13 cellular contexts compared by ENCODE assay signal in the genomic region with DNA sequence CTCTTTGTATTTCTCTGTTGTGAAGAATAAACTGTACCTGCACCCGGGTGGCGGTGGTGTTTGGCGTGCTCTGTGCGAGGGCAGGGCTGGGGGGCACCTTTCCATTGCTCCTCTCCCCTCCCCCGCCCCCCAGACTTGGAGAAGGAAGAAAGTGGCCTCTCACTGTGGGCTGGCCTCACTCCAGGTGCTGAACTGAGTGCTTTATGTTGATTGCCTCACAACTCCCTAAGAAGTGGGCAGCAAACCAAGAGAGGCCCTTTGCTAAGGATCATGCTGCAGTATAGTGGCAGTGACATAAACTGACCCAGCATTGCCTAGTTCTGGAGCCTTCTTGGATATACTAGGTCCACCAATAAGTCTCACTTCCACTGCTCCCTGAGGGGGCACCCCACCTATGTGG. TPM values are rescaled to one million over a fixed set of nuclear protein-coding genes. Genes with fewer than 3 reads are reported as not detected.
DNase-seq lines count a peak whose midpoint lies in the region; ATAC-seq and TF ChIP-seq lines count a peak whose summit lies in the region.
"Had no signal": no experiment of that assay in that cellular context is flagged by ENCODE, and none has a peak within 500 bp of the region (broad histone marks: within the 10 kb centered on the region; RNA-seq: fewer than 3 reads in every experiment).

No MANE protein-coding gene starts in this region.

- peaks cover 17% of the 10 kb centered on the region for H3K4me1 ChIP-seq in CD8-positive, alpha-beta memory T cell (ENCODE audit: insufficient read depth, low read length)

- intact Hi-C loops in Right ventricle myocardium inferior (cut with DNase I) = no loop called here
- intact Hi-C loops in cardiac septum (cut with DNase I) = no loop called here

- H3K9me3 ChIP-seq in CD8-positive, alpha-beta memory T cell (ENCODE audit: low read length) = no peaks in the 10 kb centered on the region
- H3K9me3 ChIP-seq: BLaER1 treated with 17β-estradiol and CSF1 and Interleukin-3, amounts not matched to agents 10 nM and 100 nM; thoracic aorta had no signal

- no peaks in the 10 kb centered on the region for H3K27me3 ChIP-seq in CD8-positive, alpha-beta memory T cell (ENCODE audit: insufficient read depth, low read length, poor library complexity, severe bottlenecking)
- H3K27me3 ChIP-seq: BLaER1 treated with 17β-estradiol and CSF1 and Interleukin-3, amounts not matched to agents 10 nM and 100 nM had no signal

- no peaks in the 10 kb centered on the region for H3K9me3 Mint-ChIP-seq in CD8-positive, alpha-beta memory T cell
- H3K9me3 Mint-ChIP-seq: activated T-helper 2 cell treated with anti-CD3 and anti-CD28 coated beads, Interferon-gamma antibody, Interleukin-2, Interleukin-4, amounts not matched to agents 10 μg/mL and 5 μg/mL and 100 μg/mL, durations not matched to agents 14 hours and 24 hours and 36 hours had no signal

- no peak overlapping the region for H3K27ac ChIP-seq in CD8-positive, alpha-beta memory T cell (ENCODE audit: low read depth, low read length)
- H3K27ac ChIP-seq: thoracic aorta had no signal

- no peak overlapping the region for H3K4me3 ChIP-seq in CD8-positive, alpha-beta memory T cell (ENCODE audit: low read length)
- H3K4me3 ChIP-seq: BLaER1 treated with 17β-estradiol and CSF1 and Interleukin-3, amounts not matched to agents 10 nM and 100 nM; thoracic aorta had no signal

- H3K36me3 Mint-ChIP-seq in CD8-positive, alpha-beta memory T cell = peaks cover 4 to 29% (median 5%) of the 10 kb centered on the region in 3 donors

- H3K36me3 ChIP-seq in CD8-positive, alpha-beta memory T cell (ENCODE audit: insufficient read depth, low read length) = no peaks in the 10 kb centered on the region

- ATAC-seq in Right ventricle myocardium inferior = peak; percentile 48
- no peak for ATAC-seq in HG03521 (IDR thresholded peaks at IDR 0.05; ENCODE audit: unreplicated experiment)
- no peak for ATAC-seq in HG03095 (IDR thresholded peaks at IDR 0.05; ENCODE audit: unreplicated experiment)

- peaks cover 21 to 28% (median 23%) of the 10 kb centered on the region in 3 donors for H3K4me1 Mint-ChIP-seq in CD8-positive, alpha-beta memory T cell

- CTCF ChIA-PET in CD8-positive, alpha-beta memory T cell (lab: Charles Lee) = no interaction called here

- no peak for TF ChIP-seq POLR2A in erythroblast (IDR thresholded peaks at IDR 0.05; ENCODE audit: low read length)

- DNase-seq in Right ventricle myocardium inferior (ENCODE audit: missing footprints) = peak; percentile 75
- DNase-seq in cardiac septum (ENCODE audit: low spot score) = no peak
- DNase-seq in erythroblast (lab: John Stamatoyannopoulos, UW) = peak; percentile 26 to 49
- DNase-seq in mucosa of gallbladder (ENCODE audit: low spot score) = peak; percentile 25
- no peak for DNase-seq in CD8-positive, alpha-beta memory T cell
- DNase-seq in DMS153 (lab: John Stamatoyannopoulos, UW) = no peak
- DNase-seq: activated CD4-positive, CD25-positive, alpha-beta regulatory T cell; NCI-H187 treated with DMSO at 0.1 percent for 48 hours had no signal

- peaks cover 0 to under 1% of the 10 kb centered on the region in 2 donors for H3K27me3 Mint-ChIP-seq in CD8-positive, alpha-beta memory T cell

- H3K4me3 Mint-ChIP-seq in CD8-positive, alpha-beta memory T cell = no peak overlapping the region

- H3K27ac Mint-ChIP-seq in CD8-positive, alpha-beta memory T cell = peak overlapping the region in 1 of 8 donors; percentile 38
- H3K27ac Mint-ChIP-seq: activated T-helper 2 cell treated with anti-CD3 and anti-CD28 coated beads, Interferon-gamma antibody, Interleukin-2, Interleukin-4, amounts not matched to agents 10 μg/mL and 5 μg/mL and 100 μg/mL, durations not matched to agents 14 hours and 24 hours and 36 hours had no signal

- POLR2A ChIA-PET in CD8-positive, alpha-beta memory T cell (lab: Charles Lee) = no interaction called here

RNA-seq across cellular contexts. Expression of a gene that starts 20.2 kb away (rescaled TPM):
- not detected for total RNA-seq in Right ventricle myocardium inferior
- not detected for total RNA-seq in cardiac septum
- total RNA-seq in mucosa of gallbladder = not detected
- not detected for total RNA-seq in CD8-positive, alpha-beta memory T cell
- polyA plus RNA-seq in CD8-positive, alpha-beta memory T cell = not detected
- total RNA-seq: activated T-helper 2 cell treated with anti-CD3 and anti-CD28 coated beads, Interferon-gamma antibody, Interleukin-2, Interleukin-4, amounts not matched to agents 10 μg/mL and 5 μg/mL and 100 μg/mL, durations not matched to agents 14 hours and 24 hours and 36 hours had no signal

RNA-seq across cellular contexts. Expression of a gene that starts 44.4 kb away (rescaled TPM):
- total RNA-seq in Right ventricle myocardium inferior = 30.3 TPM
- total RNA-seq in cardiac septum = 30.3 TPM
- total RNA-seq in mucosa of gallbladder = 39.9 TPM
- 1 to 10 TPM; 8.5 to 9.9 TPM for total RNA-seq in CD8-positive, alpha-beta memory T cell
- polyA plus RNA-seq in CD8-positive, alpha-beta memory T cell = 26.4 TPM

Comparison
In these comparisons a context has a peak if more than half of its experiments do, and no peak if none do; other contexts are left out.
1. DNase-seq: peak in Right ventricle myocardium inferior (single experiment), erythroblast (2 of 2) and mucosa of gallbladder (single experiment); none in cardiac septum (single experiment), CD8-positive, alpha-beta memory T cell (0 of 5) and DMS153 (single experiment).